11 cellular contexts compared by ENCODE assay signal in genomic region chr9:107299437-107299836, GRCh38. TPM values are rescaled to one million over a fixed set of nuclear protein-coding genes. Genes with fewer than 3 reads are reported as not detected.
DNase-seq lines count a peak whose midpoint lies in the region; TF ChIP-seq lines count a peak whose summit lies in the region.
"Had no signal": no experiment of that assay in that cellular context is flagged by ENCODE, and none has a peak within 500 bp of the region (broad histone marks: within the 10 kb centered on the region; RNA-seq: fewer than 3 reads in every experiment).

No MANE protein-coding gene starts in this region.

- intact Hi-C loops in MCF 10A (cut with micrococcal nuclease) (loop anchor here (1.0 to 10.0 kb wide), 2 partner anchors 60 to 435 kb away; partner anchors contain the start of gene ZNF462), breast epithelium (cut with DNase I; ENCODE audit: low total_unique reads) (no loop called here), esophagus muscularis mucosa (cut with DNase I) (no loop called here)

- WGBS in esophagus muscularis mucosa: 45% methylated on average over 1 of the region's 1 CpG
- WGBS in smooth muscle cell (ENCODE audit: low lambda C conversion rate): 95% methylated on average over 1 of the region's 1 CpG

- no peaks in the 10 kb centered on the region for H3K27me3 ChIP-seq in breast epithelium
- no peaks in the 10 kb centered on the region for H3K27me3 ChIP-seq in OCI-LY1 (ENCODE audit: insufficient read depth, low read length)
- no peaks in the 10 kb centered on the region for H3K27me3 ChIP-seq in esophagus muscularis mucosa
- H3K27me3 ChIP-seq in smooth muscle cell (ENCODE audit: low read depth): no peaks in the 10 kb centered on the region

- H3K27me3 Mint-ChIP-seq in MCF 10A (ENCODE audit: insufficient read depth, unreplicated experiment): no peaks in the 10 kb centered on the region

- no peaks in the 10 kb centered on the region for H3F3A ChIP-seq in OCI-LY1 (ENCODE audit: insufficient read depth, low read length)
- peaks cover 10% of the 10 kb centered on the region for H3F3A ChIP-seq in smooth muscle cell (ENCODE audit: low read depth)

- H3K27ac ChIP-seq in breast epithelium (no peak overlapping the region), OCI-LY1 (ENCODE audit: low read depth, low read length, poor library complexity, severe bottlenecking) (peak overlapping the region; percentile 31), esophagus muscularis mucosa (replicated peaks in 1 of 4) (no peak overlapping the region), smooth muscle cell (ENCODE audit: low read depth) (peak overlapping the region; percentile 29)

- H3K79me2 ChIP-seq in OCI-LY1 (ENCODE audit: insufficient read depth, low read length) (peaks cover 81% of the 10 kb centered on the region), smooth muscle cell (ENCODE audit: low read depth) (peaks cover 100% of the 10 kb centered on the region)

- H3K9me2 ChIP-seq in OCI-LY1 (ENCODE audit: low read depth, low read length): no peaks in the 10 kb centered on the region

- no peak for TF ChIP-seq EP300 in esophagus muscularis mucosa (IDR thresholded peaks at IDR 0.05)

- no peaks in the 10 kb centered on the region for H3K36me3 ChIP-seq in breast epithelium
- H3K36me3 ChIP-seq in OCI-LY1 (ENCODE audit: insufficient read depth, low read length): peaks cover 54% of the 10 kb centered on the region
- H3K36me3 ChIP-seq in esophagus muscularis mucosa: peaks cover 0 to 17% (median 6%) of the 10 kb centered on the region in 4 donors
- H3K36me3 ChIP-seq in smooth muscle cell (ENCODE audit: low read depth): no peaks in the 10 kb centered on the region

- H2AFZ ChIP-seq in OCI-LY1 (ENCODE audit: low read length) (no peak overlapping the region), smooth muscle cell (ENCODE audit: low read depth) (no peak overlapping the region)

- no TSS peak for BruUV-seq in MCF 10A (replicated peaks; lab: Mats Ljungman, UMichigan)

- H3K4me3 ChIP-seq in breast epithelium (no peak overlapping the region), OCI-LY1 (ENCODE audit: low read depth, low read length, poor library complexity, severe bottlenecking) (no peak overlapping the region), esophagus muscularis mucosa (no peak overlapping the region), smooth muscle cell (no peak overlapping the region)

- no peak for TF ChIP-seq POLR2A in breast epithelium (IDR thresholded peaks at IDR 0.05)
- TF ChIP-seq POLR2A in esophagus muscularis mucosa (IDR thresholded peaks at IDR 0.05; ENCODE audit: low read depth): no peak

- CTCF ChIA-PET in MCF 10A (lab: Yijun Ruan, JAX): interaction anchor here (0.7 to 1.6 kb wide), 2 partner anchors 10 to 259 kb away, joined by 3 to 6 read pairs; no protein-coding TSS in a partner anchor

- H3K4me1 ChIP-seq in breast epithelium (no peaks in the 10 kb centered on the region), OCI-LY1 (ENCODE audit: insufficient read depth, low read length, severe bottlenecking) (peaks cover 26% of the 10 kb centered on the region), esophagus muscularis mucosa (peaks cover 39 to 53% (median 47%) of the 10 kb centered on the region in 4 donors), smooth muscle cell (ENCODE audit: low read depth) (peaks cover 12% of the 10 kb centered on the region)

- TF ChIP-seq CTCF in MCF 10A (IDR thresholded peaks at IDR 0.05; ENCODE audit: unreplicated experiment) (peak; percentile 23), breast epithelium (IDR thresholded peaks at IDR 0.05) (no peak), OCI-LY1 (IDR thresholded peaks at IDR 0.05; ENCODE audit: low read length) (peak; percentile 13; the same call in 1 of the 2 replicates), esophagus muscularis mucosa (IDR thresholded peaks at IDR 0.05) (peak in 2 of 3 experiments; percentile 7 to 14), smooth muscle cell (IDR thresholded peaks at IDR 0.05; ENCODE audit: borderline replicate concordance, insufficient read depth, poor library complexity, severe bottlenecking) (peak; percentile 29)

- peaks cover 19% of the 10 kb centered on the region for H3K36me3 Mint-ChIP-seq in MCF 10A (ENCODE audit: insufficient read depth, unreplicated experiment)

- H3K4me2 ChIP-seq in OCI-LY1 (ENCODE audit: low read length) (no peak overlapping the region), smooth muscle cell (no peak overlapping the region)

- POLR2A ChIA-PET in MCF 10A (lab: Yijun Ruan, JAX): interaction anchor here (0.6 to 1.6 kb wide), 4 partner anchors 12 to 16 kb away, joined by 3 to 6 read pairs (median 3); no protein-coding TSS in a partner anchor

- no peaks in the 10 kb centered on the region for H3K9me3 ChIP-seq in breast epithelium
- H3K9me3 ChIP-seq in OCI-LY1 (ENCODE audit: low read length): no peaks in the 10 kb centered on the region
- H3K9me3 ChIP-seq in esophagus muscularis mucosa: no peaks in the 10 kb centered on the region
- no peaks in the 10 kb centered on the region for H3K9me3 ChIP-seq in smooth muscle cell (replicated peaks; ENCODE audit: low read depth)

- H4K20me1 ChIP-seq in OCI-LY1 (ENCODE audit: insufficient read depth, low read length) (peaks cover 19% of the 10 kb centered on the region; the same call in 1 of the 2 replicates), smooth muscle cell (ENCODE audit: low read depth) (peaks cover 100% of the 10 kb centered on the region)

- H3K9me3 Mint-ChIP-seq in MCF 10A (ENCODE audit: unreplicated experiment): no peaks in the 10 kb centered on the region
- H3K9me3 Mint-ChIP-seq: mesothelial cell of epicardium had no signal

- no peak for DNase-seq in MCF 10A (ENCODE audit: unreplicated experiment)
- no peak for DNase-seq in breast epithelium (ENCODE audit: low spot score in 2 of 2)
- DNase-seq in esophagus muscularis mucosa (ENCODE audit: extremely low spot score): no peak
- DNase-seq in smooth muscle cell (lab: John Stamatoyannopoulos, UW; ENCODE audit: unreplicated experiment): no peak
- DNase-seq in globus pallidus (ENCODE audit: low spot score): no peak
- DNase-seq in retina: no peak
- no peak for DNase-seq in activated CD4-positive, alpha-beta T cell treated with anti-CD3 and anti-CD28 coated beads, Interleukin-2, amount 50 U/mL, for 1 hour
- DNase-seq: effector CD8-positive, alpha-beta T cell; NCI-H1694 treated with DMSO at 0.1 percent for 48 hours had no signal

- H3K9ac ChIP-seq in OCI-LY1 (ENCODE audit: low read length): no peak overlapping the region
- no peak overlapping the region for H3K9ac ChIP-seq in smooth muscle cell (ENCODE audit: low read depth)

- peaks cover 18% of the 10 kb centered on the region for H3K4me1 Mint-ChIP-seq in MCF 10A (ENCODE audit: insufficient read depth, unreplicated experiment)

- H3K27ac Mint-ChIP-seq in MCF 10A (ENCODE audit: low read depth, unreplicated experiment): no peak overlapping the region

- H3K4me3 Mint-ChIP-seq in MCF 10A (ENCODE audit: unreplicated experiment): no peak overlapping the region
- H3K4me3 Mint-ChIP-seq: mesothelial cell of epicardium had no signal

RNA-seq across cellular contexts. Expression of gene RAD23B, which starts 16.4 kb away (rescaled TPM):
- total RNA-seq in MCF 10A (2022) (173 and 222 TPM in 2 replicates), breast epithelium (10 to 100 TPM; 63.6 to 70.2 (median 68.1) TPM), esophagus muscularis mucosa (100 to 1,000 TPM in 2 of 4 donors, 10 to 100 TPM in 2; 64.4 to 110 (median 88.1) TPM), smooth muscle cell (112 and 116 TPM in 2 replicates)
- polyA plus RNA-seq in smooth muscle cell: 11.0 and 20.9 TPM in 2 replicates

Comparison
In these comparisons a context has a peak if more than half of its experiments do, and no peak if none do; other contexts are left out.
1. CTCF ChIP-seq: peak in MCF 10A (single experiment), OCI-LY1 (single experiment), esophagus muscularis mucosa (2 of 3) and smooth muscle cell (single experiment); none in breast epithelium (0 of 3).
2. H3K27ac ChIP-seq: peak in OCI-LY1 (single experiment) and smooth muscle cell (single experiment); none in breast epithelium (0 of 2) and esophagus muscularis mucosa (0 of 4).